In the genomic region with DNA sequence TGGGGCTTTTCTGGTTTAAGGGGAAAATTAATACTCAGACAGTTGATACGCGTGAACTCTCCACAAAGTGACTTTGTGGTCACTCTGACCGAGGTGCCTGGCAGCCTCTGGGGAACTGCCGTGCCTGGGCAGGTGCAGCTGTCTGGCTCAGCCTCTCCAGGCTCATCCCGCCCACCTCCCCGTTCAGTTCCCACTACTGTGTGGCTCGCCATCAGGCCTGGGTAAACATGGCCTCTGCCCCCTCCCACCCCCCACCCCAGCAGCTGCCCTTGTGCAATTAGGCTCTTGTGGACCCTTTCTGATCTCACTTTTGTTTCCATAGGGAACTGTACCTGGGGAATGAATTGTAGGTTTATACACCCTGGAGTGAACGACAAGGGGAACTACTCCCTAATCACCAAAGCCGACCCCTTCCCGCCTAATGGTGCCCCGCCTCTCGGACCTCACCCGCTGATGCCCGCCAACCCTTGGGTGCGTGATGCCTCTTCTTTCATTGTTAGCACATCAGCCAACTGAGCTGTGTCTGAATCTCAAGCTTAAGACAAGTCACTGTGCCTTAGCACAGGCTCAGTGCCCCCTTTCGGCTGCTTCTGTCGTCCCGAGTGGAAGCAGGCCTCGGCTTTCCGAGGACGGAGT, we compare ENCODE assay signal across 26 cellular contexts. TPM values are rescaled to one million over a fixed set of nuclear protein-coding genes. Genes with fewer than 3 reads are reported as not detected.
DNase-seq lines count a peak whose midpoint lies in the region; ATAC-seq and TF ChIP-seq lines count a peak whose summit lies in the region.
"Had no signal": no experiment of that assay in that cellular context is flagged by ENCODE, and none has a peak within 500 bp of the region (broad histone marks: within the 10 kb centered on the region; RNA-seq: fewer than 3 reads in every experiment).

No MANE protein-coding gene starts in this region.

- peaks cover 2 to 29% (median 15%) of the 10 kb centered on the region in 5 donors for H3K4me1 ChIP-seq in subcutaneous abdominal adipose tissue (ENCODE audit: control insufficient read depth in 5 of 5, insufficient read depth in 5 of 5, low read length in 5 of 5)
- H3K4me1 ChIP-seq: neural progenitor cell had no signal

- POLR2A ChIA-PET in activated CD4-positive, alpha-beta T cell treated with anti-CD3 and anti-CD28 coated beads for 36 hours (lab: Charles Lee): no interaction called here
- POLR2A ChIA-PET in RWPE1 (lab: Yijun Ruan, JAX; ENCODE audit: low non-redundant PET): no interaction called here

- H3K4me3 ChIP-seq in subcutaneous abdominal adipose tissue (ENCODE audit: low read depth in 1 of 5, low read length in 5 of 5): no peak overlapping the region
- H3K4me3 ChIP-seq: esophagus muscularis mucosa, mucosa of descending colon, neural progenitor cell, SK-N-MC had no signal

- H3K27ac ChIP-seq in layer of hippocampus (ENCODE audit: low read depth, low read length) (peak overlapping the region; percentile 3), subcutaneous abdominal adipose tissue (ENCODE audit: low read depth, low read length) (peak overlapping the region; percentile 37), RWPE1 (no peak overlapping the region)
- H3K27ac ChIP-seq: neural progenitor cell, SK-N-MC had no signal

- peaks cover 40% of the 10 kb centered on the region for H3K36me3 Mint-ChIP-seq in activated CD4-positive, alpha-beta T cell treated with anti-CD3 and anti-CD28 coated beads for 36 hours (ENCODE audit: low read depth)

- H3K27ac Mint-ChIP-seq in activated CD4-positive, alpha-beta T cell treated with anti-CD3 and anti-CD28 coated beads for 36 hours: peak overlapping the region; percentile 10
- H3K27ac Mint-ChIP-seq: neural progenitor cell had no signal

- peaks cover 0 to 61% (median 54%) of the 10 kb centered on the region in 5 donors for H3K36me3 ChIP-seq in subcutaneous abdominal adipose tissue (ENCODE audit: control insufficient read depth in 5 of 5, insufficient read depth in 5 of 5, low read length in 5 of 5)
- H3K36me3 ChIP-seq: neural progenitor cell had no signal

- H3K27me3 Mint-ChIP-seq in activated CD4-positive, alpha-beta T cell treated with anti-CD3 and anti-CD28 coated beads for 36 hours: no peaks in the 10 kb centered on the region
- H3K27me3 Mint-ChIP-seq: CD4-positive, CD25-positive, alpha-beta regulatory T cell had no signal

- H3K9me3 ChIP-seq in subcutaneous abdominal adipose tissue (ENCODE audit: control insufficient read depth in 5 of 5, low read length in 5 of 5): no peaks in the 10 kb centered on the region
- H3K9me3 ChIP-seq: esophagus muscularis mucosa, mucosa of descending colon had no signal

- no peaks in the 10 kb centered on the region for H3K9me3 Mint-ChIP-seq in activated CD4-positive, alpha-beta T cell treated with anti-CD3 and anti-CD28 coated beads for 36 hours (ENCODE audit: low read depth)
- H3K9me3 Mint-ChIP-seq: activated T-cell treated with anti-CD3 and anti-CD28 coated beads, Interleukin-2, amount 50 U/mL, for 4 hours; CD4-positive, CD25-positive, alpha-beta regulatory T cell; neural progenitor cell had no signal

- intact Hi-C loops in activated CD4-positive, alpha-beta T cell treated with anti-CD3 and anti-CD28 coated beads for 36 hours (cut with DNase I, micrococcal nuclease): no loop called here

- H3K27me3 ChIP-seq in layer of hippocampus (ENCODE audit: control insufficient read depth, insufficient read depth, low read length): no peaks in the 10 kb centered on the region
- H3K27me3 ChIP-seq in subcutaneous abdominal adipose tissue (ENCODE audit: control insufficient read depth in 5 of 5, insufficient read depth in 4 of 5, low read length in 5 of 5): no peaks in the 10 kb centered on the region
- H3K27me3 ChIP-seq: esophagus muscularis mucosa, neural progenitor cell had no signal

- CTCF ChIA-PET in activated CD4-positive, alpha-beta T cell treated with anti-CD3 and anti-CD28 coated beads for 36 hours (lab: Charles Lee): no interaction called here
- CTCF ChIA-PET in RWPE1 (lab: Yijun Ruan, JAX): no interaction called here

- H3K9ac ChIP-seq in subcutaneous abdominal adipose tissue (ENCODE audit: low read length in 5 of 5): no peak overlapping the region
- H3K9ac ChIP-seq: neural progenitor cell had no signal

- H3K4me1 Mint-ChIP-seq in activated CD4-positive, alpha-beta T cell treated with anti-CD3 and anti-CD28 coated beads for 36 hours: peaks cover 11% of the 10 kb centered on the region

- TF ChIP-seq CTCF in RWPE1 (conservative IDR thresholded peaks at IDR 0.05; ENCODE audit: low read depth): no peak

- no peak overlapping the region for H3K4me3 Mint-ChIP-seq in activated CD4-positive, alpha-beta T cell treated with anti-CD3 and anti-CD28 coated beads for 36 hours
- H3K4me3 Mint-ChIP-seq: activated T-cell treated with anti-CD3 and anti-CD28 coated beads, Interleukin-2, amount 50 U/mL, for 4 hours; CD4-positive, CD25-positive, alpha-beta regulatory T cell; neural progenitor cell had no signal

- ATAC-seq in activated CD4-positive, alpha-beta T cell treated with anti-CD3 and anti-CD28 coated beads for 36 hours: no peak
- ATAC-seq in HG03045 (IDR thresholded peaks at IDR 0.05; ENCODE audit: unreplicated experiment): no peak
- ATAC-seq: activated T-cell treated with anti-CD3 and anti-CD28 coated beads, Interleukin-2, amount 50 U/mL, for 4 hours; left lobe of liver; mucosa of descending colon; stimulated activated naive CD8-positive, alpha-beta T cell treated with anti-CD3 and anti-CD28 coated beads, Interleukin-15, Interleukin-2, amounts not matched to agents 100 U/mL and 50 U/mL, for 24 hours had no signal

- no peak for DNase-seq in activated CD4-positive, alpha-beta T cell treated with anti-CD3 and anti-CD28 coated beads for 36 hours
- no peak for DNase-seq in activated CD4-positive, alpha-beta T cell treated with anti-CD3 and anti-CD28 coated beads for 1 hour
- DNase-seq in NCI-H146 treated with DMSO at 0.1 percent for 48 hours (lab: John Stamatoyannopoulos, UW; ENCODE audit: unreplicated experiment) (peak; percentile 38), RWPE1 (ENCODE audit: low spot score) (no peak)
- DNase-seq in activated naive CD4-positive, alpha-beta T cell treated with Interleukin-2 at 50 U/mL for 16 hours: no peak
- DNase-seq: activated naive CD4-positive, alpha-beta T cell treated with anti-CD3 and anti-CD28 coated beads, Interleukin-2, amount 50 U/mL, for 16 hours; activated T-cell treated with anti-CD3 and anti-CD28 coated beads, Interleukin-2, amount 50 U/mL, for 4 hours; CD4-positive, CD25-positive, alpha-beta regulatory T cell; cerebellar nuclear complex; DMS153; effector memory CD4-positive, alpha-beta T cell; mucosa of descending colon; NCI-H1694 treated with DMSO at 0.1 percent for 48 hours; NCI-H524; stimulated activated naive CD8-positive, alpha-beta T cell treated with anti-CD3 and anti-CD28 coated beads, Interleukin-15, Interleukin-2, amounts not matched to agents 100 U/mL and 50 U/mL, for 24 hours; T-helper 9 cell had no signal

RNA-seq across cellular contexts. Expression of gene ZC3H18, which starts 27.8 kb away (rescaled TPM):
- total RNA-seq in activated CD4-positive, alpha-beta T cell treated with anti-CD3 and anti-CD28 coated beads for 36 hours: 10 to 100 TPM; 70.0 to 76.4 TPM

RNA-seq across cellular contexts. Expression of gene IL17C, which starts 40.4 kb away (rescaled TPM):
- under 1 TPM in 1 of 2 experiments, not detected in 1; 0.18 TPM for total RNA-seq in activated CD4-positive, alpha-beta T cell treated with anti-CD3 and anti-CD28 coated beads for 36 hours
- total RNA-seq: activated T-cell treated with anti-CD3 and anti-CD28 coated beads, Interleukin-2, amount 50 U/mL, for 4 hours; esophagus muscularis mucosa; glomerular endothelial cell; H4; left lobe of liver; mucosa of descending colon; renal cortical epithelial cell had no signal

RNA-seq across cellular contexts. Expression of gene CYBA, which starts 52.9 kb away (rescaled TPM):
- 100 to 1,000 TPM; 155 to 200 TPM for total RNA-seq in activated CD4-positive, alpha-beta T cell treated with anti-CD3 and anti-CD28 coated beads for 36 hours
- total RNA-seq: H4 had no signal
